Comparison of ENCODE assay signal across 16 cellular contexts in genomic region chr3:65617787-65618186, GRCh38.
DNase-seq lines count a peak whose midpoint lies in the region; ATAC-seq, FAIRE-seq and TF ChIP-seq lines count a peak whose summit lies in the region.
"Had no signal": no experiment of that assay in that cellular context is flagged by ENCODE, and none has a peak within 500 bp of the region (broad histone marks: within the 10 kb centered on the region; RNA-seq: fewer than 3 reads in every experiment).

No MANE protein-coding gene starts in this region.

- TF ChIP-seq CTCF in left ventricle myocardium inferior (IDR thresholded peaks at IDR 0.05; ENCODE audit: borderline replicate concordance) (no peak), heart left ventricle (IDR thresholded peaks at IDR 0.05) (no peak), foreskin keratinocyte (conservative IDR thresholded peaks at IDR 0.05) (no peak)

- H3K4me3 ChIP-seq in left ventricle myocardium inferior (no peak overlapping the region), heart left ventricle (no peak overlapping the region), mesodermal cell (ENCODE audit: extremely low read depth, insufficient read depth, low read length, poor library complexity, severe bottlenecking) (no peak overlapping the region)
- H3K4me3 ChIP-seq: HAP-1 had no signal

- H3K36me3 ChIP-seq in left ventricle myocardium inferior: no peaks in the 10 kb centered on the region
- no peaks in the 10 kb centered on the region for H3K36me3 ChIP-seq in heart left ventricle
- H3K36me3 ChIP-seq in mesodermal cell (ENCODE audit: control insufficient read depth, insufficient read depth, low read length): no peaks in the 10 kb centered on the region
- H3K36me3 ChIP-seq: HAP-1 had no signal

- H3K9me3 ChIP-seq in left ventricle myocardium inferior (replicated peaks) (no peaks in the 10 kb centered on the region), heart left ventricle (no peaks in the 10 kb centered on the region), mesodermal cell (ENCODE audit: control insufficient read depth, low read length) (no peaks in the 10 kb centered on the region)
- H3K9me3 ChIP-seq: HAP-1 had no signal

- no peak for ATAC-seq in heart left ventricle
- no peak for ATAC-seq in GM19397 (IDR thresholded peaks at IDR 0.05; ENCODE audit: unreplicated experiment)
- ATAC-seq in foreskin keratinocyte: no peak

- peak; percentile 30 for FAIRE-seq in urothelium cell line (lab: Jason Lieb, UNC)
- FAIRE-seq: GM12891 had no signal

- H3K27me3 ChIP-seq in left ventricle myocardium inferior (ENCODE audit: low read depth): no peaks in the 10 kb centered on the region
- no peaks in the 10 kb centered on the region for H3K27me3 ChIP-seq in heart left ventricle
- H3K27me3 ChIP-seq in foreskin keratinocyte: no peaks in the 10 kb centered on the region

- 72 to 88% (median 79%) methylated on average over 6 of the region's 6 CpGs for WGBS in heart left ventricle, 4 donors
- WGBS in mesodermal cell (ENCODE audit: insufficient coverage in 2 of 2), 2 experiments: 69 to 70% methylated on average over 4 of the region's 6 CpGs

- H3K27ac ChIP-seq in left ventricle myocardium inferior (replicated peaks) (peak overlapping the region; percentile 6), heart left ventricle (peak overlapping the region in 6 of 12 donors; percentile 1 to 45 (median 12)), mesodermal cell (ENCODE audit: low read depth, low read length, severe bottlenecking) (peak overlapping the region; percentile 30), foreskin keratinocyte (no peak overlapping the region)
- H3K27ac ChIP-seq: HL-60 had no signal

- intact Hi-C loops in left ventricle myocardium inferior (cut with micrococcal nuclease) (no loop called here), heart left ventricle (cut with DNase I) (loop anchor here in 1 of 10 donors (5.0 kb wide), 1 partner anchor 35 kb away; no protein-coding TSS in a partner anchor)

- no peak for TF ChIP-seq POLR2A in heart left ventricle (IDR thresholded peaks at IDR 0.05)

- DNase-seq in left ventricle myocardium inferior: no peak
- DNase-seq in heart left ventricle: no peak
- peak; percentile 22 for DNase-seq in SK-N-DZ (ENCODE audit: low spot score)
- no peak for DNase-seq in urothelium cell line (ENCODE audit: low spot score)
- DNase-seq in cerebellar nuclear complex (lab: John Stamatoyannopoulos, UW): no peak
- DNase-seq in foreskin keratinocyte: no peak
- DNase-seq: ACHN; C1 segment of cervical spinal cord; CD4-positive, alpha-beta T cell; GOT3; HFFc6 had no signal

- H3K4me1 ChIP-seq in left ventricle myocardium inferior (peaks cover 71% of the 10 kb centered on the region), heart left ventricle (peaks cover 0 to 57% (median 9%) of the 10 kb centered on the region in 12 donors), mesodermal cell (ENCODE audit: control insufficient read depth, insufficient read depth, low read length, poor library complexity, severe bottlenecking) (peaks cover 34% of the 10 kb centered on the region), foreskin keratinocyte (no peaks in the 10 kb centered on the region)
- H3K4me1 ChIP-seq: HAP-1 had no signal
